Comparison of ENCODE assay signal across 15 cellular contexts in genomic region chr16:53492499-53492898, GRCh38.
"Had no signal": no experiment of that assay in that cellular context is flagged by ENCODE, and none has a peak within 500 bp of the region (broad histone marks: within the 10 kb centered on the region; RNA-seq: fewer than 3 reads in every experiment).

No MANE protein-coding gene starts in this region.

- H3K27ac Mint-ChIP-seq: dendritic cell treated with granulocyte-macrophage colony-stimulating factor and Interleukin-4, amounts not matched to agents 40 ng/mL and 50 ng/mL, for 4 days; endodermal cell; mesothelial cell of epicardium; stimulated activated naive B cell treated with anti-CD40 and anti-IgM and Interleukin-4, amounts not matched to agents 10 μg/mL and 1 μg/mL and 100 μg/mL, for 72 hours had no signal

- H3K27me3 Mint-ChIP-seq: brain; dendritic cell treated with granulocyte-macrophage colony-stimulating factor and Interleukin-4, amounts not matched to agents 40 ng/mL and 50 ng/mL, for 4 days; stimulated activated naive B cell treated with anti-CD40 and anti-IgM and Interleukin-4, amounts not matched to agents 10 μg/mL and 1 μg/mL and 100 μg/mL, for 72 hours had no signal

- H3K4me3 Mint-ChIP-seq: brain; dendritic cell treated with granulocyte-macrophage colony-stimulating factor and Interleukin-4, amounts not matched to agents 40 ng/mL and 50 ng/mL, for 4 days; endodermal cell; mesothelial cell of epicardium; stimulated activated naive B cell treated with anti-CD40 and anti-IgM and Interleukin-4, amounts not matched to agents 10 μg/mL and 1 μg/mL and 100 μg/mL, for 72 hours had no signal

- H3K27ac ChIP-seq: lower lobe of right lung, prostate gland, spleen, suprapubic skin, upper lobe of right lung had no signal

- H3K4me3 ChIP-seq: lower lobe of right lung, prostate gland, spleen, suprapubic skin, upper lobe of right lung had no signal

- H3K4me1 ChIP-seq: lower lobe of right lung, prostate gland, suprapubic skin, upper lobe of right lung had no signal

- DNase-seq: activated gamma-delta T cell treated with Interleukin-2 at 50 U/mL for 16 hours; amygdala; endodermal cell; hippocampal formation; lower lobe of right lung; SHP77 treated with DMSO at 0.1 percent for 48 hours; spleen; stimulated activated CD4-positive, alpha-beta T cell treated with anti-CD3 and anti-CD28 coated beads, Interleukin-2, amount 100 ng/mL, for 24 hours; stimulated activated naive B cell treated with anti-CD40 and anti-IgM and Interleukin-4, amounts not matched to agents 10 μg/mL and 1 μg/mL and 100 μg/mL, for 72 hours; upper lobe of right lung had no signal

- H3K4me1 Mint-ChIP-seq: endodermal cell, mesothelial cell of epicardium had no signal

- H3K9me3 ChIP-seq: lower lobe of right lung, prostate gland, spleen, suprapubic skin, upper lobe of right lung had no signal

- H3K9me3 Mint-ChIP-seq: brain; dendritic cell treated with granulocyte-macrophage colony-stimulating factor and Interleukin-4, amounts not matched to agents 40 ng/mL and 50 ng/mL, for 4 days; mesothelial cell of epicardium; stimulated activated naive B cell treated with anti-CD40 and anti-IgM and Interleukin-4, amounts not matched to agents 10 μg/mL and 1 μg/mL and 100 μg/mL, for 72 hours had no signal

- H3K27me3 ChIP-seq: spleen, suprapubic skin, upper lobe of right lung had no signal
